Comparison of ENCODE assay signal across 8 cellular contexts in the genomic region with DNA sequence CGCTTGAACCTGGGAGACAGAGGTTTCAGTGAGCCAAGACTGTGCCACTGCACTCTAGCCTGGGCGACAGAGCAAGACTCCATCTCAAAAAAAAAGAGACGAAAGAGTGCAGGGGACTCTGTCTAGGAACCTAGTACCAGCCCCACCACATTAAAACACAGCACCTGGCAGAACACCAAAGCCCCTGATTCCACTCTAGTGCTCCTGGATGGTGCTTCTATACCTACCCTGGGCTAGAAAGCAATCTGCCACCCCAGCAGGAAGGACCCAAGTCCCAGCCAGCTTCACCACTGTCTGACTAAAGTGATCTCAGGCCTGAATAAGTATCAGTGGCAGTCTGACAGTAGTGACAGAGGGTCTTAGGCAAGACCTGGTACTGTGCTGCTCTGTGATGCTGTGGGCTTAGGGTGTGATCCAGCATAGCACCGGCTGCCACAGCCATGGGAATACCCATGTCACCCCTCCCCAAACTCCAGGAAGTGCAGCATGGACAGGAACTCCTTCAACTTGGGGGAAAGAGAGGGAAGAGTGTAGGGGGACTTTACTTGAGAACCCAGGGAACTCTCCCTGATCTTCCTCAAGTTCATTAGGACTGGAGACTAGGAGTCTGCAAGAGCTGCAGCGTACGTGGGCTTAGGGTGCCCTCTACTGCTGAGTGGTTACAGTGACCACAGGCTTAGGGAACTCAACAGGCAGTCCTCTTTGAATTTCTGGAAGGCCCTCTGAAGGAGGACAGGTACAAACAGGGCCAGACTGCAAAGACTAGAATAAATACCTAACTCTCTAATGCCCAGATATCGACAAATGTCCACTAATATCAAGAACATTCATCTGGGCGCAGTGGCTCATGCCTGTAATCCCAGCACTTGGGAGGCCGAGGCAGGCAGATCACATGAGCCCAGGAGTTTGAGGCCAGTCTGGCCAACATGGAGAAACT. TPM values are rescaled to one million over a fixed set of nuclear protein-coding genes. Genes with fewer than 3 reads are reported as not detected.
DNase-seq lines count a peak whose midpoint lies in the region; ATAC-seq and TF ChIP-seq lines count a peak whose summit lies in the region.

No MANE protein-coding gene starts in this region.

- H3K9me3 ChIP-seq in CD8-positive, alpha-beta T cell (ENCODE audit: low read length): no peaks in the 10 kb centered on the region

- H3K36me3 Mint-ChIP-seq in CD8-positive, alpha-beta T cell: peaks cover 24% of the 10 kb centered on the region
- H3K36me3 Mint-ChIP-seq in memory B cell: peaks cover 11% of the 10 kb centered on the region

- no peak overlapping the region for H3K27ac ChIP-seq in CD8-positive, alpha-beta T cell (ENCODE audit: low read depth, low read length)

- peak; percentile 20 to 66 (median 57) for DNase-seq in CD8-positive, alpha-beta T cell
- DNase-seq in HFF-Myc (ENCODE audit: extremely low read depth, low read depth) (peak; percentile 65), NCI-H524 treated with DMSO at 0.1 percent for 48 hours (lab: John Stamatoyannopoulos, UW) (peak; percentile 11), dermis microvascular lymphatic vessel endothelial cell (ENCODE audit: low read depth in 2 of 2) (peak; percentile 65 to 84), memory B cell (ENCODE audit: low spot score in 2 of 2) (peak; percentile 52 to 55)
- peak; percentile 82 for DNase-seq in activated CD4-positive, alpha-beta T cell treated with anti-CD3 and anti-CD28 coated beads for 48 hours
- peak; percentile 18 for DNase-seq in stimulated activated CD8-positive, alpha-beta memory T cell treated with anti-CD3 and anti-CD28 coated beads, Interleukin-4, amount 100 ng/mL, for 4 hours (ENCODE audit: low read depth in 2 of 2, low spot score in 1 of 2)

- intact Hi-C loops in CD8-positive, alpha-beta T cell (cut with DNase I, micrococcal nuclease): loop anchor here (1.0 to 2.0 kb wide), 6 partner anchors 103 to 247 kb away; no protein-coding TSS in a partner anchor

- H3K4me1 Mint-ChIP-seq in CD8-positive, alpha-beta T cell (ENCODE audit: low read depth): peaks cover 3% of the 10 kb centered on the region
- peaks cover 8% of the 10 kb centered on the region for H3K4me1 Mint-ChIP-seq in memory B cell

- H3K27me3 Mint-ChIP-seq in CD8-positive, alpha-beta T cell (ENCODE audit: low read depth): no peaks in the 10 kb centered on the region
- no peaks in the 10 kb centered on the region for H3K27me3 Mint-ChIP-seq in memory B cell

- H3K27me3 ChIP-seq in CD8-positive, alpha-beta T cell (ENCODE audit: insufficient read depth, low read length): no peaks in the 10 kb centered on the region

- H3K4me1 ChIP-seq in CD8-positive, alpha-beta T cell (ENCODE audit: insufficient read depth, low read length): no peaks in the 10 kb centered on the region

- no peak overlapping the region for H3K27ac Mint-ChIP-seq in CD8-positive, alpha-beta T cell
- H3K27ac Mint-ChIP-seq in memory B cell: peak overlapping the region; percentile 55

- CTCF ChIA-PET in CD8-positive, alpha-beta T cell (lab: Charles Lee): interaction anchor here (1.0 to 3.3 kb wide), 5 partner anchors 14 to 247 kb away, joined by 3 to 24 read pairs (median 4); a partner anchor contains a TSS

- H3K4me3 Mint-ChIP-seq in CD8-positive, alpha-beta T cell: no peak overlapping the region
- no peak overlapping the region for H3K4me3 Mint-ChIP-seq in memory B cell

- H3K36me3 ChIP-seq in CD8-positive, alpha-beta T cell (ENCODE audit: insufficient read depth, low read length): no peaks in the 10 kb centered on the region

- POLR2A ChIA-PET in CD8-positive, alpha-beta T cell (lab: Charles Lee): interaction anchor here (1.8 kb wide), 1 partner anchor 130 kb away, joined by 7 read pairs; no protein-coding TSS in a partner anchor

- peak; percentile 60 for TF ChIP-seq CTCF in CD8-positive, alpha-beta T cell (IDR thresholded peaks at IDR 0.05)
- peak; percentile 86 for TF ChIP-seq CTCF in HFF-Myc (IDR thresholded peaks at IDR 0.05; ENCODE audit: low read depth, low read length, missing control alignments)

- H3K4me3 ChIP-seq in CD8-positive, alpha-beta T cell (ENCODE audit: low read depth, low read length): no peak overlapping the region
- no peak overlapping the region for H3K4me3 ChIP-seq in HFF-Myc (replicated peaks; ENCODE audit: low read depth, low read length)

- no peak for ATAC-seq in CD8-positive, alpha-beta T cell
- peak; percentile 90 for ATAC-seq in memory B cell (ENCODE audit: low read depth)
- no peak for ATAC-seq in HG02678 (IDR thresholded peaks at IDR 0.05; ENCODE audit: unreplicated experiment)

- H3K9me3 Mint-ChIP-seq in CD8-positive, alpha-beta T cell: no peaks in the 10 kb centered on the region
- H3K9me3 Mint-ChIP-seq in memory B cell: no peaks in the 10 kb centered on the region

RNA-seq across cellular contexts. Expression of a gene that starts 30.0 kb away (rescaled TPM):
- total RNA-seq in CD8-positive, alpha-beta T cell: 1 to 10 TPM in 1 of 2 experiments, under 1 TPM in 1; 0.61 to 1.0 TPM
- under 0.01 TPM in 1 of 2 replicates, not detected in the other for total RNA-seq in dermis microvascular lymphatic vessel endothelial cell

RNA-seq across cellular contexts. Expression of a gene that starts 40.9 kb away (rescaled TPM):
- 1 to 10 TPM; 1.1 to 1.6 TPM for total RNA-seq in CD8-positive, alpha-beta T cell
- total RNA-seq in dermis microvascular lymphatic vessel endothelial cell: under 0.01 TPM in 1 of 2 replicates, not detected in the other

Comparison
In these comparisons a context has a peak if more than half of its experiments do, and no peak if none do; other contexts are left out.
1. DNase-seq: peak in every context shown above with its lines; median percentile 82 in activated CD4-positive, alpha-beta T cell treated with anti-CD3 and anti-CD28 coated beads for 48 hours; 74 in dermis microvascular lymphatic vessel endothelial cell; 65 in HFF-Myc; 57 in CD8-positive, alpha-beta T cell; 54 in memory B cell; 18 in stimulated activated CD8-positive, alpha-beta memory T cell treated with anti-CD3 and anti-CD28 coated beads, Interleukin-4, amount 100 ng/mL, for 4 hours; 11 in NCI-H524 treated with DMSO at 0.1 percent for 48 hours.